In genomic region chr11:110131386-110132123, GRCh38 we compare ENCODE assay signal across 13 cellular contexts. TPM values are rescaled to one million over a fixed set of nuclear protein-coding genes. Genes with fewer than 3 reads are reported as not detected.
DNase-seq lines count a peak whose midpoint lies in the region; ATAC-seq, FAIRE-seq and TF ChIP-seq lines count a peak whose summit lies in the region.
"Had no signal": no experiment of that assay in that cellular context is flagged by ENCODE, and none has a peak within 500 bp of the region (broad histone marks: within the 10 kb centered on the region; RNA-seq: fewer than 3 reads in every experiment).

No MANE protein-coding gene starts in this region.

- no peak overlapping the region for H3K4me3 Mint-ChIP-seq in activated T-cell treated with anti-CD3 and anti-CD28 coated beads, Interleukin-2, amount 50 U/mL, for 4 hours
- H3K4me3 Mint-ChIP-seq: activated naive CD4-positive, alpha-beta T cell treated with anti-CD3 and anti-CD28 coated beads, Interleukin-2, amount 50 U/mL, for 24 hours; CD14-positive monocyte had no signal

- no peaks in the 10 kb centered on the region for H3K4me1 Mint-ChIP-seq in activated T-cell treated with anti-CD3 and anti-CD28 coated beads, Interleukin-2, amount 50 U/mL, for 4 hours (ENCODE audit: low read depth)
- H3K4me1 Mint-ChIP-seq: activated naive CD4-positive, alpha-beta T cell treated with anti-CD3 and anti-CD28 coated beads, Interleukin-2, amount 50 U/mL, for 24 hours; CD14-positive monocyte had no signal

- no peaks in the 10 kb centered on the region for H3K36me3 Mint-ChIP-seq in activated T-cell treated with anti-CD3 and anti-CD28 coated beads, Interleukin-2, amount 50 U/mL, for 4 hours (ENCODE audit: insufficient read depth)
- H3K36me3 Mint-ChIP-seq: activated naive CD4-positive, alpha-beta T cell treated with anti-CD3 and anti-CD28 coated beads, Interleukin-2, amount 50 U/mL, for 24 hours had no signal

- no peaks in the 10 kb centered on the region for H3K9me3 Mint-ChIP-seq in activated T-cell treated with anti-CD3 and anti-CD28 coated beads, Interleukin-2, amount 50 U/mL, for 4 hours
- H3K9me3 Mint-ChIP-seq: activated naive CD4-positive, alpha-beta T cell treated with anti-CD3 and anti-CD28 coated beads, Interleukin-2, amount 50 U/mL, for 24 hours; CD14-positive monocyte had no signal

- ATAC-seq in GM19023 (IDR thresholded peaks at IDR 0.05; ENCODE audit: unreplicated experiment) (no peak), HG02642 (IDR thresholded peaks at IDR 0.05; ENCODE audit: poor library complexity, unreplicated experiment) (no peak)
- ATAC-seq in activated T-cell treated with anti-CD3 and anti-CD28 coated beads, Interleukin-2, amount 50 U/mL, for 4 hours = no peak
- ATAC-seq: stimulated activated naive CD8-positive, alpha-beta T cell treated with anti-CD3 and anti-CD28 coated beads, Interleukin-15, Interleukin-2, amounts not matched to agents 100 U/mL and 50 U/mL, for 24 hours had no signal

- H3K27me3 Mint-ChIP-seq in activated T-cell treated with anti-CD3 and anti-CD28 coated beads, Interleukin-2, amount 50 U/mL, for 4 hours (ENCODE audit: low read depth) = peaks cover 10% of the 10 kb centered on the region

- peak; percentile 35 for FAIRE-seq in GM12891 (lab: Jason Lieb, UNC)

- DNase-seq in GM12891 (ENCODE audit: insufficient read length, low spot score) (no peak), NCI-H1930 (lab: John Stamatoyannopoulos, UW) (peak; percentile 35 to 60), SK-N-DZ (ENCODE audit: low spot score) (peak; percentile 5), myocyte (ENCODE audit: low read depth) (peak; percentile 28)
- DNase-seq in stimulated activated CD4-positive, alpha-beta T cell treated with anti-CD3 and anti-CD28 coated beads, Interleukin-2, amount 100 ng/mL, for 48 hours = no peak
- no peak for DNase-seq in activated T-cell treated with anti-CD3 and anti-CD28 coated beads, Interleukin-2, amount 50 U/mL, for 4 hours
- DNase-seq: GDM1; mesenchymal stem cell; stimulated activated naive CD8-positive, alpha-beta T cell treated with anti-CD3 and anti-CD28 coated beads, Interleukin-15, Interleukin-2, amounts not matched to agents 100 U/mL and 50 U/mL, for 24 hours had no signal

- no peak for TF ChIP-seq POLR2A in GM12891 (IDR thresholded peaks at IDR 0.05; ENCODE audit: low read depth, low read length)

TF ChIP-seq in GM12891, 5 proteins besides CTCF, POLR2A, EP300 and RAD21:
- TF ChIP-seq PAX5 (IDR thresholded peaks at IDR 0.05; ENCODE audit: insufficient read depth, low read length, severe bottlenecking) (no peak), SPI1 (IDR thresholded peaks at IDR 0.05; ENCODE audit: low read depth, low read length) (no peak), TAF1 (IDR thresholded peaks at IDR 0.05; ENCODE audit: low read depth, low read length) (no peak), POLR2AphosphoS5 (IDR thresholded peaks at IDR 0.05; ENCODE audit: low read depth, low read length) (no peak)

RNA-seq across cellular contexts. Expression of gene ZC3H12C, which starts 38.4 kb away (rescaled TPM):
- 6.0 TPM for polyA plus RNA-seq in GM12891 (2012; ENCODE audit: low read depth, missing spikeins)
- 1.6 and 1.9 TPM in 2 replicates for polyA plus RNA-seq in SK-N-DZ (2014; cell fraction: cytosol; rRNA removed)
- 1.3 and 1.5 TPM in 2 replicates for polyA plus RNA-seq in SK-N-DZ (2014; cell fraction: nucleus; rRNA removed)
- 12.4 and 16.8 TPM in 2 replicates for total RNA-seq in myocyte
- 1.9 TPM for polyA plus RNA-seq in myocyte (2012)
- total RNA-seq in activated T-cell treated with anti-CD3 and anti-CD28 coated beads, Interleukin-2, amount 50 U/mL, for 4 hours = 1 to 10 TPM in 1 of 3 donors, under 1 TPM in 2; 0.35 to 1.3 (median 0.90) TPM

Comparison
In these comparisons a context has a peak if more than half of its experiments do, and no peak if none do; other contexts are left out.
1. DNase-seq: peak in NCI-H1930 (2 of 2), SK-N-DZ (single experiment) and myocyte (single experiment); none in GM12891 (single experiment), stimulated activated CD4-positive, alpha-beta T cell treated with anti-CD3 and anti-CD28 coated beads, Interleukin-2, amount 100 ng/mL, for 48 hours (0 of 2) and activated T-cell treated with anti-CD3 and anti-CD28 coated beads, Interleukin-2, amount 50 U/mL, for 4 hours (single experiment).